22 cellular contexts compared by ENCODE assay signal in the genomic region with DNA sequence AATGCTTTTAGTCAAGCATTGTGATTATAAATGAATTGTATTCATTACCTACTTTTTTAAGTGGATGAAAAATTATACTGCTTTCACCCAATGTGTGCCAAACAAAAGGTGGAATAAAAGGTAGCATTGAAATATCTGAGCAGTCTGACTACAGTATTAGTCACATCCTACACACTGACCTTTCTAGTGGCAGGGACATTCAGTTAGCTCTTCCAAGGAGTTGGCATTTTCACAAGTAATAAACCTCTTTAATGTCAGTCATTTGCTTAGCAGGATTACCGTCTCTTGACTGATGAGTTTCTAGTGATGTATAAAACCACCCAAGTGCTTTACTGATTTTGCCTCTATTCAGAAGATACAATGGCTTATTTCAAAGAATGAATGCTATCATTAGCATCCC.
DNase-seq lines count a peak whose midpoint lies in the region; ATAC-seq and TF ChIP-seq lines count a peak whose summit lies in the region.
"Had no signal": no experiment of that assay in that cellular context is flagged by ENCODE, and none has a peak within 500 bp of the region (broad histone marks: within the 10 kb centered on the region; RNA-seq: fewer than 3 reads in every experiment).

No MANE protein-coding gene starts in this region.

- DNase-seq in NCI-H1105 treated with DMSO at 0.1 percent for 48 hours (lab: John Stamatoyannopoulos, UW) (peak; percentile 1), NCI-H1105 (lab: John Stamatoyannopoulos, UW) (no peak), M059J (ENCODE audit: low read depth) (peak; percentile 5), RWPE2 (ENCODE audit: low spot score) (no peak), retinal pigment epithelial cell (ENCODE audit: low read depth) (peak; percentile 38), left colon (no peak), vagina (ENCODE audit: extremely low spot score in 2 of 2) (no peak)
- DNase-seq in activated CD8-positive, alpha-beta memory T cell treated with anti-CD3 and anti-CD28 coated beads, Interleukin-2, amount 50 U/mL, for 4 hours, result no peak
- DNase-seq: CD8-positive, alpha-beta memory T cell; DMS79 treated with DMSO at 0.1 percent for 48 hours; GM23248; IMR-90; NCI-H1436 treated with DMSO at 0.1 percent for 48 hours; NCI-H1930; NCI-H226; NCI-H510A treated with DMSO at 0.1 percent for 48 hours; NCI-H748 treated with DMSO at 0.1 percent for 48 hours had no signal

- ATAC-seq in RWPE2 (ENCODE audit: low read depth) (peak; percentile 85), left colon (no peak)
- ATAC-seq: Right ventricle myocardium inferior had no signal

- H3K27ac ChIP-seq in RWPE2 (ENCODE audit: poor library complexity, severe bottlenecking) (no peak overlapping the region), vagina (no peak overlapping the region)
- H3K27ac ChIP-seq: 22Rv1, C4-2B, GM23248, SJSA1 had no signal

- no peak for TF ChIP-seq POLR2A in vagina (IDR thresholded peaks at IDR 0.05)

- H3K4me1 ChIP-seq in RWPE2 (ENCODE audit: insufficient read depth, poor library complexity, severe bottlenecking) (no peaks in the 10 kb centered on the region), vagina (no peaks in the 10 kb centered on the region)
- H3K4me1 ChIP-seq: SJSA1 had no signal

- intact Hi-C loops in left colon (cut with DNase I, micrococcal nuclease), result no loop called here
- intact Hi-C loops in vagina (cut with DNase I), result no loop called here

- no peaks in the 10 kb centered on the region for H3K27me3 ChIP-seq in RWPE2 (ENCODE audit: insufficient read depth, poor library complexity, severe bottlenecking)
- no peaks in the 10 kb centered on the region for H3K27me3 ChIP-seq in vagina
- H3K27me3 ChIP-seq: SJSA1 had no signal

- H3K9me3 ChIP-seq in RWPE2 (ENCODE audit: severe bottlenecking) (no peaks in the 10 kb centered on the region), vagina (no peaks in the 10 kb centered on the region)
- H3K9me3 ChIP-seq: HAP-1, SJSA1 had no signal

- TF ChIP-seq CTCF in RWPE2 (IDR thresholded peaks at IDR 0.05; ENCODE audit: poor library complexity, severe bottlenecking) (no peak), retinal pigment epithelial cell (conservative IDR thresholded peaks at IDR 0.05; ENCODE audit: low read depth, low read length) (no peak), vagina (IDR thresholded peaks at IDR 0.05) (no peak)

- H3K36me3 ChIP-seq in RWPE2 (ENCODE audit: low read depth) (no peaks in the 10 kb centered on the region), vagina (no peaks in the 10 kb centered on the region)
- H3K36me3 ChIP-seq: HAP-1, SJSA1 had no signal

- H3K4me3 ChIP-seq in RWPE2 (ENCODE audit: severe bottlenecking) (no peak overlapping the region), retinal pigment epithelial cell (ENCODE audit: low read length) (no peak overlapping the region), vagina (no peak overlapping the region)
- H3K4me3 ChIP-seq: GM23248, HAP-1, SJSA1 had no signal

Comparison
In these comparisons a context has a peak if more than half of its experiments do, and no peak if none do; other contexts are left out.
1. DNase-seq: peak in NCI-H1105 treated with DMSO at 0.1 percent for 48 hours (single experiment), M059J (single experiment) and retinal pigment epithelial cell (single experiment); none in NCI-H1105 (single experiment), RWPE2 (single experiment), left colon (0 of 2), vagina (0 of 2) and activated CD8-positive, alpha-beta memory T cell treated with anti-CD3 and anti-CD28 coated beads, Interleukin-2, amount 50 U/mL, for 4 hours (single experiment).